ENCODE assay signal across 8 cellular contexts in genomic region chr11:110711776-110712642, GRCh38. TPM values are rescaled to one million over a fixed set of nuclear protein-coding genes. Genes with fewer than 3 reads are reported as not detected.
DNase-seq lines count a peak whose midpoint lies in the region; ATAC-seq and TF ChIP-seq lines count a peak whose summit lies in the region.

TSS of gene ARHGAP20 (minus strand) at chr11:110712437. CDS start at chr11:110712231, 206 bp downstream.

- H3K4me3 ChIP-seq in breast epithelium (peak within 1 kb of the TSS; percentile 62 to 88 (median 75)), esophagus muscularis mucosa (peak within 1 kb of the TSS; percentile 66 to 87 (median 83)), subcutaneous abdominal adipose tissue (ENCODE audit: low read depth in 1 of 5, low read length in 5 of 5) (peak within 1 kb of the TSS; percentile 65 to 90 (median 86))

- TF ChIP-seq CTCF in breast epithelium (IDR thresholded peaks at IDR 0.05) (no peak), MCF 10A (IDR thresholded peaks at IDR 0.05; ENCODE audit: unreplicated experiment) (no peak), esophagus muscularis mucosa (IDR thresholded peaks at IDR 0.05) (no peak)
- no peak for TF ChIP-seq CTCF in activated CD8-positive, alpha-beta T cell treated with anti-CD3 and anti-CD28 coated beads for 36 hours (IDR thresholded peaks at IDR 0.05)

- TF ChIP-seq POLR2A in breast epithelium (IDR thresholded peaks at IDR 0.05) (no peak), esophagus muscularis mucosa (IDR thresholded peaks at IDR 0.05; ENCODE audit: low read depth) (no peak)

- ATAC-seq in HG02970 (IDR thresholded peaks at IDR 0.05; ENCODE audit: low FRiP score, unreplicated experiment) = peak; percentile 74
- ATAC-seq in activated CD8-positive, alpha-beta T cell treated with anti-CD3 and anti-CD28 coated beads for 36 hours = peak; percentile 91

- peaks cover 0 to 10% of the 10 kb centered on the region in 2 donors for H3K4me1 ChIP-seq in breast epithelium
- H3K4me1 ChIP-seq in esophagus muscularis mucosa = peaks cover 15 to 52% (median 29%) of the 10 kb centered on the region in 4 donors
- peaks cover 2 to 67% (median 45%) of the 10 kb centered on the region in 5 donors for H3K4me1 ChIP-seq in subcutaneous abdominal adipose tissue (ENCODE audit: control insufficient read depth in 5 of 5, insufficient read depth in 5 of 5, low read length in 5 of 5)

- no peak within 1 kb of the TSS for H3K4me3 Mint-ChIP-seq in MCF 10A (ENCODE audit: unreplicated experiment)
- peak within 1 kb of the TSS; percentile 63 for H3K4me3 Mint-ChIP-seq in activated CD8-positive, alpha-beta T cell treated with anti-CD3 and anti-CD28 coated beads for 36 hours

- peaks cover 4% of the 10 kb centered on the region for H3K4me1 Mint-ChIP-seq in MCF 10A (ENCODE audit: insufficient read depth, unreplicated experiment)
- peaks cover 13% of the 10 kb centered on the region for H3K4me1 Mint-ChIP-seq in activated CD8-positive, alpha-beta T cell treated with anti-CD3 and anti-CD28 coated beads for 36 hours (ENCODE audit: low read depth)

- intact Hi-C loops in breast epithelium (cut with DNase I; ENCODE audit: low total_unique reads) = no loop called here
- intact Hi-C loops in MCF 10A (cut with micrococcal nuclease) = loop anchor here (10.0 kb wide), 1 partner anchor 523 kb away; no protein-coding TSS in a partner anchor
- intact Hi-C loops in activated CD8-positive, alpha-beta T cell treated with anti-CD3 and anti-CD28 coated beads for 36 hours (cut with micrococcal nuclease) = no loop called here
- intact Hi-C loops in esophagus muscularis mucosa (cut with DNase I) = loop anchor here (5.0 kb wide), 1 partner anchor 520 kb away; no protein-coding TSS in a partner anchor

- no peaks in the 10 kb centered on the region for H3K9me3 Mint-ChIP-seq in MCF 10A (ENCODE audit: unreplicated experiment)
- no peaks in the 10 kb centered on the region for H3K9me3 Mint-ChIP-seq in activated CD8-positive, alpha-beta T cell treated with anti-CD3 and anti-CD28 coated beads for 36 hours

- no peaks in the 10 kb centered on the region for H3K9me3 ChIP-seq in breast epithelium
- H3K9me3 ChIP-seq in esophagus muscularis mucosa = no peaks in the 10 kb centered on the region
- H3K9me3 ChIP-seq in subcutaneous abdominal adipose tissue (ENCODE audit: control insufficient read depth in 5 of 5, low read length in 5 of 5) = no peaks in the 10 kb centered on the region

- BruUV-seq in MCF 10A (replicated peaks; lab: Mats Ljungman, UMichigan) = no TSS peak

- H3K27ac ChIP-seq in breast epithelium (peak within 1 kb of the TSS; percentile 71 to 93), esophagus muscularis mucosa (replicated peaks in 1 of 4) (peak within 1 kb of the TSS; percentile 88 to 93 (median 90)), subcutaneous abdominal adipose tissue (ENCODE audit: low read depth, low read length) (peak within 1 kb of the TSS; percentile 79)

- H3K36me3 Mint-ChIP-seq in MCF 10A (ENCODE audit: insufficient read depth, unreplicated experiment) = no peaks in the 10 kb centered on the region
- no peaks in the 10 kb centered on the region for H3K36me3 Mint-ChIP-seq in activated CD8-positive, alpha-beta T cell treated with anti-CD3 and anti-CD28 coated beads for 36 hours (ENCODE audit: low read depth)

- H3K27me3 ChIP-seq in breast epithelium (peaks cover 0 to 4% of the 10 kb centered on the region in 2 donors), esophagus muscularis mucosa (no peaks in the 10 kb centered on the region), subcutaneous abdominal adipose tissue (ENCODE audit: control insufficient read depth in 5 of 5, insufficient read depth in 4 of 5, low read length in 5 of 5) (peaks cover 0 to 3% (median 0%) of the 10 kb centered on the region in 5 donors)

- CTCF ChIA-PET in MCF 10A (lab: Yijun Ruan, JAX) = interaction anchor here (0.6 kb wide), 1 partner anchor 599 kb away, joined by 3 read pairs; no protein-coding TSS in a partner anchor
- CTCF ChIA-PET in activated CD8-positive, alpha-beta T cell treated with anti-CD3 and anti-CD28 coated beads for 36 hours (lab: Charles Lee) = interaction anchor here (0.6 kb wide), 1 partner anchor 363 kb away, joined by 3 read pairs; no protein-coding TSS in a partner anchor

- peaks cover 76% of the 10 kb centered on the region for H3K27me3 Mint-ChIP-seq in MCF 10A (ENCODE audit: insufficient read depth, unreplicated experiment)
- H3K27me3 Mint-ChIP-seq in activated CD8-positive, alpha-beta T cell treated with anti-CD3 and anti-CD28 coated beads for 36 hours = peaks cover 62% of the 10 kb centered on the region

- H3K36me3 ChIP-seq in breast epithelium = no peaks in the 10 kb centered on the region
- no peaks in the 10 kb centered on the region for H3K36me3 ChIP-seq in esophagus muscularis mucosa
- no peaks in the 10 kb centered on the region for H3K36me3 ChIP-seq in subcutaneous abdominal adipose tissue (ENCODE audit: control insufficient read depth in 5 of 5, insufficient read depth in 5 of 5, low read length in 5 of 5)

- POLR2A ChIA-PET in MCF 10A (lab: Yijun Ruan, JAX) = no interaction called here
- POLR2A ChIA-PET in activated CD8-positive, alpha-beta T cell treated with anti-CD3 and anti-CD28 coated beads for 36 hours (lab: Charles Lee) = no interaction called here

- peak within 1 kb of the TSS in 4 of 5 donors; percentile 76 to 87 (median 76) for H3K9ac ChIP-seq in subcutaneous abdominal adipose tissue (ENCODE audit: low read length in 5 of 5)

- no peak within 1 kb of the TSS for H3K27ac Mint-ChIP-seq in MCF 10A (ENCODE audit: low read depth, unreplicated experiment)
- no peak within 1 kb of the TSS for H3K27ac Mint-ChIP-seq in activated CD8-positive, alpha-beta T cell treated with anti-CD3 and anti-CD28 coated beads for 36 hours

- no peak for TF ChIP-seq EP300 in esophagus muscularis mucosa (IDR thresholded peaks at IDR 0.05)

- WGBS in esophagus muscularis mucosa = 2% methylated on average over 24 of the region's 107 CpGs

- peak; percentile 41 to 54 for DNase-seq in breast epithelium (ENCODE audit: low spot score in 2 of 2)
- no peak for DNase-seq in MCF 10A (ENCODE audit: unreplicated experiment)
- DNase-seq in NCI-H2171 treated with DMSO at 0.1 percent for 48 hours (lab: John Stamatoyannopoulos, UW) = peak; percentile 53
- DNase-seq in activated CD8-positive, alpha-beta T cell treated with anti-CD3 and anti-CD28 coated beads for 36 hours = peak; percentile 74
- DNase-seq in esophagus muscularis mucosa (ENCODE audit: extremely low spot score) = peak; percentile 93
- DNase-seq in mucosa of gallbladder (ENCODE audit: low spot score) = peak; percentile 67

RNA-seq across cellular contexts. Expression of gene ARHGAP20, which starts in this region (rescaled TPM):
- 10 to 100 TPM in 2 of 3 donors, 1 to 10 TPM in 1; 5.4 to 34.6 (median 11.8) TPM for total RNA-seq in breast epithelium
- not detected in 2 replicates for total RNA-seq in MCF 10A (2022)
- total RNA-seq in activated CD8-positive, alpha-beta T cell treated with anti-CD3 and anti-CD28 coated beads for 36 hours = under 1 TPM; 0.25 to 0.45 TPM
- total RNA-seq in esophagus muscularis mucosa = 1 to 10 TPM; 5.1 to 9.4 (median 6.9) TPM
- 2.7 TPM for total RNA-seq in mucosa of gallbladder

Comparison
In these comparisons a context has a peak if more than half of its experiments do, and no peak if none do; other contexts are left out.
1. intact Hi-C loops: an anchor here in MCF 10A (10.0 kb wide) and esophagus muscularis mucosa (5.0 kb wide); none called in breast epithelium and activated CD8-positive, alpha-beta T cell treated with anti-CD3 and anti-CD28 coated beads for 36 hours.
2. Peak in DNase-seq and ATAC-seq in activated CD8-positive, alpha-beta T cell treated with anti-CD3 and anti-CD28 coated beads for 36 hours; RNA of the gene not detected or under 1 TPM.